ENCODE assay signal across 8 cellular contexts in genomic region chr6:136582702-136583471, GRCh38. TPM values are rescaled to one million over a fixed set of nuclear protein-coding genes. Genes with fewer than 3 reads are reported as not detected.
DNase-seq lines count a peak whose midpoint lies in the region; ATAC-seq and TF ChIP-seq lines count a peak whose summit lies in the region.

No MANE protein-coding gene starts in this region.

- no peak overlapping the region for H3K4me2 ChIP-seq in GM23338

- H3K9me3 Mint-ChIP-seq in GM23338: peaks cover 5% of the 10 kb centered on the region; the same call in 2 of the 3 replicates
- H3K9me3 Mint-ChIP-seq in osteocyte (ENCODE audit: unreplicated experiment): no peaks in the 10 kb centered on the region

- CTCF ChIA-PET in AG04450 (lab: Charles Lee): interaction anchor here (0.7 to 2.0 kb wide), 5 partner anchors 32 to 211 kb away, joined by 3 to 20 read pairs (median 4); partner anchors contain the start of gene MAP3K5

- POLR2A ChIA-PET in AG04450 (lab: Yijun Ruan, JAX): no interaction called here

- H3K27ac ChIP-seq in AG04450 (ENCODE audit: low read depth, low read length): peak overlapping the region; percentile 83
- no peak overlapping the region for H3K27ac ChIP-seq in GM23338 (ENCODE audit: low read depth)
- H3K27ac ChIP-seq in RWPE2 (ENCODE audit: poor library complexity, severe bottlenecking): no peak overlapping the region

- H3K4me3 Mint-ChIP-seq in GM23338 (no peak overlapping the region), osteocyte (ENCODE audit: unreplicated experiment) (no peak overlapping the region)

- H3K27me3 ChIP-seq in AG04450 (ENCODE audit: control insufficient read depth, insufficient read depth, low read length) (no peaks in the 10 kb centered on the region), GM23338 (ENCODE audit: insufficient read depth) (no peaks in the 10 kb centered on the region), RWPE2 (ENCODE audit: insufficient read depth, poor library complexity, severe bottlenecking) (no peaks in the 10 kb centered on the region)

- ATAC-seq in GM23338 (no peak), RWPE2 (ENCODE audit: low read depth) (peak; percentile 63; the same call in 2 of the 3 replicates), HG03571 (IDR thresholded peaks at IDR 0.05; ENCODE audit: unreplicated experiment) (no peak), GM21381 (IDR thresholded peaks at IDR 0.05; ENCODE audit: unreplicated experiment) (no peak)

- no peaks in the 10 kb centered on the region for H3K36me3 ChIP-seq in GM23338 (ENCODE audit: insufficient read depth)
- no peaks in the 10 kb centered on the region for H3K36me3 ChIP-seq in RWPE2 (ENCODE audit: low read depth)

- no peaks in the 10 kb centered on the region for H3K79me2 ChIP-seq in GM23338 (replicated peaks; ENCODE audit: insufficient read depth)

- H3K27ac Mint-ChIP-seq in GM23338: no peak overlapping the region
- peak overlapping the region; percentile 67 for H3K27ac Mint-ChIP-seq in osteocyte (ENCODE audit: unreplicated experiment)

- no peaks in the 10 kb centered on the region for H4K20me1 ChIP-seq in GM23338 (replicated peaks; ENCODE audit: insufficient read depth)

- peaks cover 15% of the 10 kb centered on the region; the same call in 2 of the 3 replicates for H3K4me1 Mint-ChIP-seq in GM23338
- H3K4me1 Mint-ChIP-seq in osteocyte (ENCODE audit: unreplicated experiment): peaks cover 16% of the 10 kb centered on the region

- peaks cover 5% of the 10 kb centered on the region; the same call in 2 of the 3 replicates for H3K36me3 Mint-ChIP-seq in GM23338 (ENCODE audit: low read depth)
- no peaks in the 10 kb centered on the region for H3K36me3 Mint-ChIP-seq in osteocyte (ENCODE audit: unreplicated experiment)

- H3F3A ChIP-seq in GM23338 (replicated peaks; ENCODE audit: low read depth): no peaks in the 10 kb centered on the region

- H3K9me3 ChIP-seq in AG04450 (ENCODE audit: control insufficient read depth, insufficient read depth, low read length) (no peaks in the 10 kb centered on the region), RWPE2 (ENCODE audit: severe bottlenecking) (no peaks in the 10 kb centered on the region)

- DNase-seq in AG04450 (ENCODE audit: low read depth, low spot score) (peak; percentile 66), GM23338 (ENCODE audit: low spot score) (peak; percentile 21), RWPE2 (ENCODE audit: low spot score) (no peak), fibroblast of gingiva (ENCODE audit: low read depth) (peak; percentile 93), osteocyte (ENCODE audit: extremely low spot score, unreplicated experiment) (no peak)
- no peak for DNase-seq in activated effector memory CD4-positive, alpha-beta T cell treated with anti-CD3 and anti-CD28 coated beads, Interleukin-2, amount 50 U/mL, for 16 hours

- H3K4me1 ChIP-seq in GM23338 (ENCODE audit: insufficient read depth): peaks cover 8% of the 10 kb centered on the region; the same call in 1 of the 2 replicates
- peaks cover 12% of the 10 kb centered on the region for H3K4me1 ChIP-seq in RWPE2 (ENCODE audit: insufficient read depth, poor library complexity, severe bottlenecking)

- H3K4me3 ChIP-seq in AG04450 (ENCODE audit: low read depth, low read length) (no peak overlapping the region), GM23338 (no peak overlapping the region), RWPE2 (ENCODE audit: severe bottlenecking) (no peak overlapping the region)

- TF ChIP-seq CTCF in AG04450 (IDR thresholded peaks at IDR 0.05; ENCODE audit: low read depth, low read length): peak; percentile 64
- peak; percentile 43 to 73 for TF ChIP-seq CTCF in GM23338 (conservative IDR thresholded peaks at IDR 0.05; ENCODE audit: low read depth in 2 of 2)
- peak; percentile 84 for TF ChIP-seq CTCF in RWPE2 (IDR thresholded peaks at IDR 0.05; ENCODE audit: poor library complexity, severe bottlenecking)
- TF ChIP-seq CTCF in osteocyte (IDR thresholded peaks at IDR 0.05): peak; percentile 66

- H2AFZ ChIP-seq in GM23338: no peak overlapping the region

- no peaks in the 10 kb centered on the region for H3K9me2 ChIP-seq in GM23338 (ENCODE audit: insufficient read depth)

- H3K27me3 Mint-ChIP-seq in GM23338 (ENCODE audit: insufficient read depth, low read depth, poor library complexity): no peaks in the 10 kb centered on the region
- no peaks in the 10 kb centered on the region for H3K27me3 Mint-ChIP-seq in osteocyte (ENCODE audit: unreplicated experiment)

TF ChIP-seq in GM23338, 12 proteins besides CTCF, POLR2A, EP300 and RAD21 (continues in another document):
- TF ChIP-seq ZNF114 (CRISPR knock-in tag; IDR thresholded peaks at IDR 0.05): no peak
- no peak for TF ChIP-seq REST (IDR thresholded peaks at IDR 0.05; ENCODE audit: unreplicated experiment)
- TF ChIP-seq ZNF331 (CRISPR knock-in tag; IDR thresholded peaks at IDR 0.05; ENCODE audit: low read depth): no peak
- no peak for TF ChIP-seq NANOG (IDR thresholded peaks at IDR 0.05; ENCODE audit: borderline replicate concordance)
- no peak for TF ChIP-seq JUNB (IDR thresholded peaks at IDR 0.05; ENCODE audit: unreplicated experiment)
- TF ChIP-seq EZH2phosphoT487 (IDR thresholded peaks at IDR 0.05; ENCODE audit: unreplicated experiment): no peak
- TF ChIP-seq ETS1 (IDR thresholded peaks at IDR 0.05): no peak
- no peak for TF ChIP-seq STAT1 (IDR thresholded peaks at IDR 0.05; ENCODE audit: unreplicated experiment)
- TF ChIP-seq CREB1 (CRISPR knock-in tag; IDR thresholded peaks at IDR 0.05; ENCODE audit: low read depth): no peak
- no peak for TF ChIP-seq EZH2 (IDR thresholded peaks at IDR 0.05; ENCODE audit: low read depth, unreplicated experiment)
- TF ChIP-seq POLR2AphosphoS5 (IDR thresholded peaks at IDR 0.05; ENCODE audit: low read depth): no peak

RNA-seq across cellular contexts. Expression of gene MAP7, which starts 32.7 kb away (rescaled TPM):
- polyA plus RNA-seq in AG04450 (2011; rRNA removed): 0.29 and 0.30 TPM in 2 replicates
- polyA minus RNA-seq in AG04450 (2011; rRNA and poly(A)+ RNA removed): 0.18 and 0.26 TPM in 2 replicates
- 47.8 and 49.2 TPM in 2 replicates for total RNA-seq in GM23338 (2014; rRNA removed; shearing (Covaris generic))
- 43.2 and 44.7 TPM in 2 replicates for polyA plus RNA-seq in GM23338 (2016; fragmentation: Nextera tagmentation; extraction: Ambion mirVana)
- total RNA-seq in osteocyte: 0.38 and 0.68 TPM in 2 replicates

Comparison
In these comparisons a context has a peak if more than half of its experiments do, and no peak if none do; other contexts are left out.
1. DNase-seq: peak in AG04450 (single experiment), GM23338 (single experiment) and fibroblast of gingiva (single experiment); none in RWPE2 (single experiment), osteocyte (single experiment) and activated effector memory CD4-positive, alpha-beta T cell treated with anti-CD3 and anti-CD28 coated beads, Interleukin-2, amount 50 U/mL, for 16 hours (single experiment).
2. RNA of gene MAP7, which starts 32.7 kb away (total RNA-seq): 47.8 to 49.2 TPM in GM23338; 0.38 to 0.68 TPM in osteocyte; every median in the first group is over 10 times any median in the second.
3. Peak in every context shown above with its lines, with median percentiles within 50 percentile points of each other: CTCF ChIP-seq.